In genomic region chr17:1545618-1546017, GRCh38 we compare ENCODE assay signal across 31 cellular contexts.
"Had no signal": no experiment of that assay in that cellular context is flagged by ENCODE, and none has a peak within 500 bp of the region (broad histone marks: within the 10 kb centered on the region; RNA-seq: fewer than 3 reads in every experiment).

No MANE protein-coding gene starts in this region.

- H3K4me1 Mint-ChIP-seq: activated naive CD4-positive, alpha-beta T cell treated with anti-CD3 and anti-CD28 coated beads, Interleukin-2, amount 50 U/mL, for 24 hours; activated naive CD8-positive, alpha-beta T cell treated with anti-CD3 and anti-CD28 coated beads, Interleukin-2, amount 50 U/mL, for 24 hours had no signal

- H3K4me1 ChIP-seq: gastroesophageal sphincter, left lung, prostate gland, sigmoid colon, thyroid gland had no signal

- DNase-seq: activated CD4-positive, alpha-beta T cell treated with anti-CD3 and anti-CD28 coated beads for 36 hours; activated CD4-positive, CD25-positive, alpha-beta regulatory T cell; activated CD8-positive, alpha-beta memory T cell treated with anti-CD3 and anti-CD28 coated beads, Interleukin-2, amount 10 ng/mL, durations not matched to agents 7 days and 5 days; activated CD8-positive, alpha-beta T cell treated with anti-CD3 and anti-CD28 coated beads, Interleukin-2, amount 10 ng/mL, durations not matched to agents 7 days and 5 days; activated naive CD8-positive, alpha-beta T cell treated with anti-CD3 and anti-CD28 coated beads, Interleukin-2, amount 50 U/mL, for 24 hours; activated T-cell treated with anti-CD3 and anti-CD28 coated beads, Interleukin-2, amount 50 U/mL, for 48 hours; amygdala; central memory CD4-positive, alpha-beta T cell; erythroblast; hypothalamus; immature natural killer cell; left lung; naive B cell; nephron progenitor cell; ovary; retina; sigmoid colon; stimulated activated CD4-positive, alpha-beta T cell treated with anti-CD3 and anti-CD28 coated beads, Interleukin-15, amount 100 ng/mL, for 24 hours; stimulated activated CD4-positive, alpha-beta T cell treated with anti-CD3 and anti-CD28 coated beads, Interleukin-2, amount 100 ng/mL, for 24 hours; stimulated activated naive CD8-positive, alpha-beta T cell treated with anti-CD3 and anti-CD28 coated beads, Interleukin-15, Interleukin-2, amounts not matched to agents 100 U/mL and 50 U/mL, for 24 hours; substantia nigra; thyroid gland had no signal

- H3K27me3 ChIP-seq: gastroesophageal sphincter, left lung, neutrophil, ovary, sigmoid colon, thyroid gland had no signal

- H3K9me3 ChIP-seq: gastroesophageal sphincter, left lung, neutrophil, ovary, prostate gland, sigmoid colon, thyroid gland had no signal

- H3K27ac ChIP-seq: gastroesophageal sphincter, left lung, neutrophil, ovary, prostate gland, sigmoid colon, thyroid gland had no signal

- H3K36me3 ChIP-seq: ovary had no signal

- H3K9me3 Mint-ChIP-seq: activated naive CD4-positive, alpha-beta T cell treated with anti-CD3 and anti-CD28 coated beads, Interleukin-2, amount 50 U/mL, for 24 hours; activated naive CD8-positive, alpha-beta T cell treated with anti-CD3 and anti-CD28 coated beads, Interleukin-2, amount 50 U/mL, for 24 hours; activated T-helper 2 cell treated with anti-CD3 and anti-CD28 coated beads, Interferon-gamma antibody, Interleukin-2, Interleukin-4, amounts not matched to agents 10 μg/mL and 5 μg/mL and 100 μg/mL, durations not matched to agents 14 hours and 24 hours and 36 hours; dendritic cell treated with granulocyte-macrophage colony-stimulating factor and Interleukin-4, amounts not matched to agents 40 ng/mL and 50 ng/mL, for 4 days; immature natural killer cell; naive B cell; nephron progenitor cell; T-helper 2 cell treated with Interferon-gamma antibody and Interleukin-4, amounts not matched to agents 5 μg/mL and 100 μg/mL, for 36 hours had no signal

- H3K27ac Mint-ChIP-seq: activated CD4-positive, alpha-beta T cell treated with anti-CD3 and anti-CD28 coated beads for 36 hours; activated CD8-positive, alpha-beta memory T cell treated with anti-CD3 and anti-CD28 coated beads, Interleukin-2, amount 10 ng/mL, durations not matched to agents 7 days and 5 days; activated CD8-positive, alpha-beta T cell treated with anti-CD3 and anti-CD28 coated beads, Interleukin-2, amount 10 ng/mL, durations not matched to agents 7 days and 5 days; activated naive CD4-positive, alpha-beta T cell treated with anti-CD3 and anti-CD28 coated beads, Interleukin-2, amount 50 U/mL, for 24 hours; activated T-helper 2 cell treated with anti-CD3 and anti-CD28 coated beads, Interferon-gamma antibody, Interleukin-2, Interleukin-4, amounts not matched to agents 10 μg/mL and 5 μg/mL and 100 μg/mL, durations not matched to agents 14 hours and 24 hours and 36 hours; dendritic cell treated with granulocyte-macrophage colony-stimulating factor and Interleukin-4, amounts not matched to agents 40 ng/mL and 50 ng/mL, for 4 days; immature natural killer cell; T-helper 2 cell treated with Interferon-gamma antibody and Interleukin-4, amounts not matched to agents 5 μg/mL and 100 μg/mL, for 36 hours had no signal

- H3K4me3 ChIP-seq: gastroesophageal sphincter, left lung, lung, ovary, prostate gland, sigmoid colon, thyroid gland had no signal

- H3K4me3 Mint-ChIP-seq: activated CD4-positive, alpha-beta T cell treated with anti-CD3 and anti-CD28 coated beads for 36 hours; activated CD8-positive, alpha-beta memory T cell treated with anti-CD3 and anti-CD28 coated beads, Interleukin-2, amount 10 ng/mL, durations not matched to agents 7 days and 5 days; activated CD8-positive, alpha-beta T cell treated with anti-CD3 and anti-CD28 coated beads, Interleukin-2, amount 10 ng/mL, durations not matched to agents 7 days and 5 days; activated naive CD4-positive, alpha-beta T cell treated with anti-CD3 and anti-CD28 coated beads, Interleukin-2, amount 50 U/mL, for 24 hours; activated naive CD8-positive, alpha-beta T cell treated with anti-CD3 and anti-CD28 coated beads, Interleukin-2, amount 50 U/mL, for 24 hours; dendritic cell treated with granulocyte-macrophage colony-stimulating factor and Interleukin-4, amounts not matched to agents 40 ng/mL and 50 ng/mL, for 4 days; immature natural killer cell; nephron progenitor cell; T-helper 2 cell treated with Interferon-gamma antibody and Interleukin-4, amounts not matched to agents 5 μg/mL and 100 μg/mL, for 36 hours had no signal

- H3K27me3 Mint-ChIP-seq: activated CD4-positive, alpha-beta T cell treated with anti-CD3 and anti-CD28 coated beads for 36 hours; activated CD8-positive, alpha-beta memory T cell treated with anti-CD3 and anti-CD28 coated beads, Interleukin-2, amount 10 ng/mL, durations not matched to agents 7 days and 5 days; activated naive CD4-positive, alpha-beta T cell treated with anti-CD3 and anti-CD28 coated beads, Interleukin-2, amount 50 U/mL, for 24 hours; activated naive CD8-positive, alpha-beta T cell treated with anti-CD3 and anti-CD28 coated beads, Interleukin-2, amount 50 U/mL, for 24 hours; dendritic cell treated with granulocyte-macrophage colony-stimulating factor and Interleukin-4, amounts not matched to agents 40 ng/mL and 50 ng/mL, for 4 days; naive B cell had no signal

- ATAC-seq: activated CD4-positive, alpha-beta T cell treated with anti-CD3 and anti-CD28 coated beads for 36 hours; activated CD8-positive, alpha-beta memory T cell treated with anti-CD3 and anti-CD28 coated beads, Interleukin-2, amount 10 ng/mL, durations not matched to agents 7 days and 5 days; activated CD8-positive, alpha-beta T cell treated with anti-CD3 and anti-CD28 coated beads, Interleukin-2, amount 10 ng/mL, durations not matched to agents 7 days and 5 days; activated naive CD8-positive, alpha-beta T cell treated with anti-CD3 and anti-CD28 coated beads, Interleukin-2, amount 50 U/mL, for 24 hours; gastroesophageal sphincter; left lung; SK-N-SH treated with all-trans-retinoic acid at 6 μM for 48 hours; stimulated activated naive CD8-positive, alpha-beta T cell treated with anti-CD3 and anti-CD28 coated beads, Interleukin-15, Interleukin-2, amounts not matched to agents 100 U/mL and 50 U/mL, for 24 hours had no signal
